In the genomic region with DNA sequence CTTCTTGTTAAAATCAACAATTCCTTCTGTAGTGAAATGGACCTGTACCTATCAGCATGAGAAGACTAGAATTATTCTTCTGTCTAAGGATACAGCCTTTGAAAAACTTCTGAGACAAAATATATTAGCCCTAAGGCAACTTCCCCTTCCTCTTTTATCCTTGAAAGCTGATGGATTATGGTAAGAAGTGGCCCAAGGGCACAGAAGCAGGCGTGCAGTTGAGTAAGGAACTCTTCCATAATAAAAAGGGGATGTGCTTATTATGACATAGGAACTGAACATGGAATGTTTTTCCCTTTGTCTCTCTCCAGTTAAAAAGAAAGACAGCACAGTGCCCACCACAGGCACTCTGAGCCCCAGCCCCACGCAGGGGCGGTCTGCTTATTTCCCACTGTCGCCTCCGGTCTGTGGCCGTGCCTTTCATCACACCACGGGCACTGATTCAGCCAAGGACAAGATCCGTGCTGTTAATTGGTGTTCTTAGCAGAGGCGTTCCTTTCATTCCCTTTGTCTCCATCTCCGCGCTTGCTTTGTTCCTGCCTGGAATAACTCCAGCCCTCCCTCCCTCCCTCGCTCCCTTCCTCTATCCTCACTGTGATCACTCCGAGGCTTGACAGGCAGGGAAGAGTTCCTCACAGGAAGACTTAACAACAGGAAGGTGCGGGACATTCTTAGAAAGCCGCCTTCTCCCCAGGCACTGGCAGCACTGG, we compare ENCODE assay signal across 9 cellular contexts.
DNase-seq lines count a peak whose midpoint lies in the region; ATAC-seq and TF ChIP-seq lines count a peak whose summit lies in the region.
"Had no signal": no experiment of that assay in that cellular context is flagged by ENCODE, and none has a peak within 500 bp of the region (broad histone marks: within the 10 kb centered on the region; RNA-seq: fewer than 3 reads in every experiment).

No MANE protein-coding gene starts in this region.

- peak; percentile 73 for DNase-seq in A673 (ENCODE audit: low spot score)
- DNase-seq in NCI-H2081 (lab: John Stamatoyannopoulos, UW): peak; percentile 85 to 93
- peak; percentile 38 for DNase-seq in cerebellum (ENCODE audit: low spot score)
- peak; percentile 33 for DNase-seq in kidney glomerular epithelial cell (lab: John Stamatoyannopoulos, UW)
- DNase-seq in naive thymus-derived CD8-positive, alpha-beta T cell: no peak
- DNase-seq in T-helper 2 cell: no peak
- DNase-seq: erythroblast had no signal

- no peak for TF ChIP-seq CTCF in A673 (conservative IDR thresholded peaks at IDR 0.05; ENCODE audit: low read depth, low read length)

- BruUV-seq in A673 (replicated peaks; lab: Mats Ljungman, UMichigan): no TSS peak

- ATAC-seq in HG03342 (IDR thresholded peaks at IDR 0.05; ENCODE audit: unreplicated experiment): no peak
- no peak for ATAC-seq in naive thymus-derived CD8-positive, alpha-beta T cell
- ATAC-seq in GM21723 (IDR thresholded peaks at IDR 0.05; ENCODE audit: unreplicated experiment): no peak

- no peak overlapping the region for H3K4me3 Mint-ChIP-seq in naive thymus-derived CD8-positive, alpha-beta T cell

- POLR2A ChIA-PET in A673 (lab: Charles Lee; ENCODE audit: low non-redundant PET): no interaction called here
- POLR2A ChIA-PET in naive thymus-derived CD8-positive, alpha-beta T cell (lab: Charles Lee): no interaction called here

- no peaks in the 10 kb centered on the region for H3K36me3 ChIP-seq in A673 (ENCODE audit: insufficient read depth, low read length, poor library complexity, severe bottlenecking)

- no peaks in the 10 kb centered on the region for H3K9me3 Mint-ChIP-seq in naive thymus-derived CD8-positive, alpha-beta T cell

- peaks cover 85% of the 10 kb centered on the region for H3K4me1 ChIP-seq in A673 (ENCODE audit: insufficient read depth, low read length, poor library complexity, severe bottlenecking)

- peaks cover 0 to 2% (median 0%) of the 10 kb centered on the region in 5 donors for H3K27me3 Mint-ChIP-seq in naive thymus-derived CD8-positive, alpha-beta T cell

- CTCF ChIA-PET in A673 (lab: Charles Lee): no interaction called here

- peak overlapping the region; percentile 3 for H3K4me3 ChIP-seq in A673 (ENCODE audit: low read depth, low read length, poor library complexity, severe bottlenecking)

- H3K27ac ChIP-seq in A673 (ENCODE audit: low read depth, low read length, poor library complexity, severe bottlenecking): peak overlapping the region; percentile 43

- intact Hi-C loops in A673 (cut with micrococcal nuclease; ENCODE audit: unreplicated experiment): no loop called here

- no peaks in the 10 kb centered on the region for H3K36me3 Mint-ChIP-seq in naive thymus-derived CD8-positive, alpha-beta T cell

- H3K27me3 ChIP-seq in A673 (replicated peaks; ENCODE audit: insufficient read depth, low read depth, low read length, poor library complexity): no peaks in the 10 kb centered on the region

- no peak overlapping the region for H3K27ac Mint-ChIP-seq in naive thymus-derived CD8-positive, alpha-beta T cell

- H3K4me1 Mint-ChIP-seq in naive thymus-derived CD8-positive, alpha-beta T cell: no peaks in the 10 kb centered on the region

- no peaks in the 10 kb centered on the region for H3K9me3 ChIP-seq in A673 (ENCODE audit: low read depth, low read length, poor library complexity, severe bottlenecking)

Comparison
In these comparisons a context has a peak if more than half of its experiments do, and no peak if none do; other contexts are left out.
1. DNase-seq: peak in A673 (single experiment), NCI-H2081 (2 of 2), cerebellum (single experiment) and kidney glomerular epithelial cell (single experiment); none in naive thymus-derived CD8-positive, alpha-beta T cell (0 of 10) and T-helper 2 cell (0 of 5).